Comparison of ENCODE assay signal across 26 cellular contexts in the genomic region with DNA sequence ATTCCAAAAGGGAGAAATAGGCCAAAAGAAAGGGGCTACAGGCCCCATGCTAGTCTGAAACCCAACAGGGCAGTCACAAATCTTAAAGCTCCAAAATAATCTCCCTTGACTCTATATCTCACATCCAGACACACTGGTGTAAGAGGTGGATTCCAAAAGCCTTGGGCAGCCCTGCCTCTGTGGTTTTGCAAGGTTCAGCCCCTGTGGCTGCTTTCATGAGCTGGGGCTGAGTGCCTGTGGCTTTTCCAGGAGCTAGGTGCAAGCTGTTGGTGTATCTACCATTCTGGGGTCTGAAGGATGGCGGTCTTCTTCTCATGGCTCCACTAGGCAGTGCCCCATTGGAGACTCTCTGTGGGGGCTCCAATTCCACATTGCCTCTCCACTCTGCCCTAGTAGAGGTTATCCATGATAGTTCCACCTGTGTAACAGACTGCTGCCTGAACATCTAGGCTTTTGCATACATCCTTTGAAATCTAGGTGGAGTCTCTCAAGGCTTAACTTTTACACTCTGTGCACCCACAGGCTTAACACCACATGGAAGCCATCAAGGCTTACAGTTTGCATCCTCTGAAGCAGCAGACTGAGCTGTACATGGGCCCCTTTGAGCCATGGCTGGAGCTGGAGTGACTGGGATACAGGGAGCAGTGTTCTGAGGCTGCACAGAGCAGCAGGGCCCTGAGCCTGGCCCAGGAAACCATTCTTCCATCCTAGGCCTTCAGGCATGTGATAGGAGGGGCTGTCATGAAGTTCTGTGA.
DNase-seq lines count a peak whose midpoint lies in the region; ATAC-seq lines count a peak whose summit lies in the region.
"Had no signal": no experiment of that assay in that cellular context is flagged by ENCODE, and none has a peak within 500 bp of the region (broad histone marks: within the 10 kb centered on the region; RNA-seq: fewer than 3 reads in every experiment).

No MANE protein-coding gene starts in this region.

- intact Hi-C loops in activated CD4-positive, alpha-beta T cell treated with anti-CD3 and anti-CD28 coated beads for 36 hours (cut with DNase I, micrococcal nuclease), result no loop called here
- intact Hi-C loops in Right ventricle myocardium inferior (cut with DNase I), result no loop called here

- no peak for ATAC-seq in activated CD4-positive, alpha-beta T cell treated with anti-CD3 and anti-CD28 coated beads for 36 hours
- peak; percentile 86 for ATAC-seq in stimulated activated naive CD8-positive, alpha-beta T cell treated with anti-CD3 and anti-CD28 coated beads, Interleukin-15, amount 100 ng/mL, for 72 hours
- no peak for ATAC-seq in stimulated activated naive CD8-positive, alpha-beta T cell treated with anti-CD3 and anti-CD28 coated beads, Interleukin-15, Interleukin-2, amounts not matched to agents 100 U/mL and 50 U/mL, for 24 hours
- ATAC-seq in central memory CD8-positive, alpha-beta T cell (replicated peaks; ENCODE audit: extremely low read depth, poor library complexity, severe bottlenecking), result peak; percentile 17
- no peak for ATAC-seq in Right ventricle myocardium inferior
- ATAC-seq: left lobe of liver had no signal

- POLR2A ChIA-PET in activated CD4-positive, alpha-beta T cell treated with anti-CD3 and anti-CD28 coated beads for 36 hours (lab: Charles Lee), result no interaction called here

- no peak overlapping the region for H3K4me3 Mint-ChIP-seq in activated CD4-positive, alpha-beta T cell treated with anti-CD3 and anti-CD28 coated beads for 36 hours
- peak overlapping the region in 1 of 2 donors; percentile 40 for H3K4me3 Mint-ChIP-seq in stimulated activated naive CD8-positive, alpha-beta T cell treated with anti-CD3 and anti-CD28 coated beads, Interleukin-15, amount 100 ng/mL, for 72 hours
- H3K4me3 Mint-ChIP-seq in central memory CD8-positive, alpha-beta T cell, result peak overlapping the region; percentile 4
- H3K4me3 Mint-ChIP-seq: neural crest cell had no signal

- peak overlapping the region; percentile 0 for H3K27ac Mint-ChIP-seq in activated CD4-positive, alpha-beta T cell treated with anti-CD3 and anti-CD28 coated beads for 36 hours
- H3K27ac Mint-ChIP-seq in stimulated activated naive CD8-positive, alpha-beta T cell treated with anti-CD3 and anti-CD28 coated beads, Interleukin-15, amount 100 ng/mL, for 72 hours, result no peak overlapping the region
- no peak overlapping the region for H3K27ac Mint-ChIP-seq in central memory CD8-positive, alpha-beta T cell (ENCODE audit: low read depth)

- peaks cover 2% of the 10 kb centered on the region for H3K36me3 Mint-ChIP-seq in activated CD4-positive, alpha-beta T cell treated with anti-CD3 and anti-CD28 coated beads for 36 hours (ENCODE audit: low read depth)
- H3K36me3 Mint-ChIP-seq in central memory CD8-positive, alpha-beta T cell (ENCODE audit: insufficient read depth), result peaks cover 5% of the 10 kb centered on the region

- H3K27me3 Mint-ChIP-seq in activated CD4-positive, alpha-beta T cell treated with anti-CD3 and anti-CD28 coated beads for 36 hours, result no peaks in the 10 kb centered on the region
- H3K27me3 Mint-ChIP-seq in stimulated activated naive CD8-positive, alpha-beta T cell treated with anti-CD3 and anti-CD28 coated beads, Interleukin-15, amount 100 ng/mL, for 72 hours, result no peaks in the 10 kb centered on the region
- no peaks in the 10 kb centered on the region for H3K27me3 Mint-ChIP-seq in central memory CD8-positive, alpha-beta T cell

- CTCF ChIA-PET in activated CD4-positive, alpha-beta T cell treated with anti-CD3 and anti-CD28 coated beads for 36 hours (lab: Charles Lee), result interaction anchor here (0.6 to 1.2 kb wide), 2 partner anchors 102 to 1502 kb away, joined by 3 to 4 read pairs; partner anchors contain the start of gene PDZRN4

- H3K4me1 Mint-ChIP-seq in activated CD4-positive, alpha-beta T cell treated with anti-CD3 and anti-CD28 coated beads for 36 hours, result peaks cover 22% of the 10 kb centered on the region
- peaks cover 26% of the 10 kb centered on the region for H3K4me1 Mint-ChIP-seq in stimulated activated naive CD8-positive, alpha-beta T cell treated with anti-CD3 and anti-CD28 coated beads, Interleukin-15, amount 100 ng/mL, for 72 hours
- peaks cover 37% of the 10 kb centered on the region for H3K4me1 Mint-ChIP-seq in central memory CD8-positive, alpha-beta T cell
- H3K4me1 Mint-ChIP-seq: neural crest cell had no signal

- H3K9me3 Mint-ChIP-seq in activated CD4-positive, alpha-beta T cell treated with anti-CD3 and anti-CD28 coated beads for 36 hours (ENCODE audit: low read depth), result no peaks in the 10 kb centered on the region
- peaks cover 7 to 14% of the 10 kb centered on the region in 2 donors for H3K9me3 Mint-ChIP-seq in stimulated activated naive CD8-positive, alpha-beta T cell treated with anti-CD3 and anti-CD28 coated beads, Interleukin-15, amount 100 ng/mL, for 72 hours
- no peaks in the 10 kb centered on the region for H3K9me3 Mint-ChIP-seq in central memory CD8-positive, alpha-beta T cell
- H3K9me3 Mint-ChIP-seq: neural crest cell had no signal

- DNase-seq in activated CD4-positive, alpha-beta T cell treated with anti-CD3 and anti-CD28 coated beads for 36 hours, result no peak
- DNase-seq in activated CD4-positive, alpha-beta T cell treated with anti-CD3 and anti-CD28 coated beads for 1 hour, result no peak
- peak in 1 of 2 donors; percentile 39 for DNase-seq in stimulated activated naive CD8-positive, alpha-beta T cell treated with anti-CD3 and anti-CD28 coated beads, Interleukin-15, amount 100 ng/mL, for 72 hours
- no peak for DNase-seq in stimulated activated naive CD8-positive, alpha-beta T cell treated with anti-CD3 and anti-CD28 coated beads, Interleukin-15, Interleukin-2, amounts not matched to agents 100 U/mL and 50 U/mL, for 24 hours
- DNase-seq in central memory CD8-positive, alpha-beta T cell (ENCODE audit: low spot score in 2 of 2), result no peak
- DNase-seq in DMS153 treated with DMSO at 0.1 percent for 48 hours (lab: John Stamatoyannopoulos, UW; ENCODE audit: unreplicated experiment), result no peak
- DNase-seq in NCI-H524 treated with DMSO at 0.1 percent for 48 hours (lab: John Stamatoyannopoulos, UW), result no peak
- DNase-seq in Right ventricle myocardium inferior (ENCODE audit: missing footprints), result no peak
- DNase-seq: activated CD4-positive, alpha-beta T cell treated with anti-CD3 and anti-CD28 coated beads, Interleukin-2, amount 50 U/mL, for 1 hour; activated CD8-positive, alpha-beta memory T cell treated with anti-CD3 and anti-CD28 coated beads, Interleukin-2, amount 50 U/mL, for 4 hours; anterior cingulate cortex; C1 segment of cervical spinal cord; colonic mucosa; DMS79; effector CD8-positive, alpha-beta T cell; GF-D8; Karpas-422; NCI-H1417 treated with DMSO at 0.1 percent for 48 hours; NCI-H2081 treated with DMSO at 0.1 percent for 48 hours; NCI-H2227 treated with DMSO at 0.1 percent for 48 hours; ovary; SHP77; stimulated activated CD4-positive, alpha-beta T cell treated with anti-CD3 and anti-CD28 coated beads, Interleukin-4, amount 100 ng/mL, for 24 hours; upper lobe of left lung had no signal

Comparison
In these comparisons a context has a peak if more than half of its experiments do, and no peak if none do; other contexts are left out.
1. ATAC-seq: peak in stimulated activated naive CD8-positive, alpha-beta T cell treated with anti-CD3 and anti-CD28 coated beads, Interleukin-15, amount 100 ng/mL, for 72 hours (single experiment) and central memory CD8-positive, alpha-beta T cell (single experiment); none in activated CD4-positive, alpha-beta T cell treated with anti-CD3 and anti-CD28 coated beads for 36 hours (single experiment), stimulated activated naive CD8-positive, alpha-beta T cell treated with anti-CD3 and anti-CD28 coated beads, Interleukin-15, Interleukin-2, amounts not matched to agents 100 U/mL and 50 U/mL, for 24 hours (single experiment) and Right ventricle myocardium inferior (single experiment).